ENCODE assay signal across 12 cellular contexts in the genomic region with DNA sequence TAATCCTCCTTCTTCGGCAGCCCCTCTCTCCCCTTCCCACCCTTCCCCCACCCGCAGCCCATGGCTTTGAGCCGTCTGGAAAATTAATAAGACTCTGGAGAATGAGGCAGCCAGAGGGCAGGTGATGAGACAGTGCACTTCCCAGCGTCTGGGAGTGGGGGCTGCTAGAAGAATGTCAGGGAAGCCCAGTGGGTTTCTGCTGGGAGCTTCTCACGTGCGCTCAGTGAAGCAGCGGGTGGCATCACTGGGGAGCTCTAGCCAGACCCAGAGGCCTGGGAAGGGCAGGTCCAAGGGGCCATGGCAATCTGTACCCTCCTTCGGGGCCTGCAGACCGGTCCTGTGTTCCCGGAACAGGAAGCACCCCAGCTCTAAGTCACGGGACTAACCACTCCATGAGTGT.
DNase-seq lines count a peak whose midpoint lies in the region; ATAC-seq, FAIRE-seq and TF ChIP-seq lines count a peak whose summit lies in the region.
"Had no signal": no experiment of that assay in that cellular context is flagged by ENCODE, and none has a peak within 500 bp of the region (broad histone marks: within the 10 kb centered on the region; RNA-seq: fewer than 3 reads in every experiment).

No MANE protein-coding gene starts in this region.

- CTCF ChIA-PET in activated CD4-positive, alpha-beta T cell treated with anti-CD3 and anti-CD28 coated beads for 36 hours (lab: Charles Lee) = interaction anchor here (0.7 to 1.0 kb wide), 2 partner anchors 165 to 232 kb away, joined by 3 to 6 read pairs; no protein-coding TSS in a partner anchor

- H3K27me3 ChIP-seq in hepatocyte = no peaks in the 10 kb centered on the region
- H3K27me3 ChIP-seq: tibial artery had no signal

- TF ChIP-seq CTCF in hepatocyte (IDR thresholded peaks at IDR 0.05; ENCODE audit: poor library complexity) = no peak

- H4K20me1 ChIP-seq in hepatocyte (ENCODE audit: insufficient read depth, poor library complexity, severe bottlenecking) = no peaks in the 10 kb centered on the region

- no peak overlapping the region for H3K4me3 Mint-ChIP-seq in activated CD4-positive, alpha-beta T cell treated with anti-CD3 and anti-CD28 coated beads for 36 hours
- no peak overlapping the region for H3K4me3 Mint-ChIP-seq in activated T-helper 2 cell treated with anti-CD3 and anti-CD28 coated beads, Interferon-gamma antibody, Interleukin-2, Interleukin-4, amounts not matched to agents 10 μg/mL and 5 μg/mL and 100 μg/mL, durations not matched to agents 14 hours and 24 hours and 36 hours (ENCODE audit: low read depth)
- H3K4me3 Mint-ChIP-seq in stimulated activated memory B cell treated with anti-CD40 and anti-IgM and Interleukin-4, amounts not matched to agents 10 μg/mL and 1 μg/mL and 100 μg/mL, for 72 hours = no peak overlapping the region

- peak overlapping the region; percentile 84 for H3K27ac ChIP-seq in hepatocyte
- H3K27ac ChIP-seq: epithelial cell of prostate, tibial artery had no signal

- no peaks in the 10 kb centered on the region for H3K79me2 ChIP-seq in hepatocyte

- H3K4me1 Mint-ChIP-seq in activated CD4-positive, alpha-beta T cell treated with anti-CD3 and anti-CD28 coated beads for 36 hours = peaks cover 53% of the 10 kb centered on the region
- H3K4me1 Mint-ChIP-seq in activated T-helper 2 cell treated with anti-CD3 and anti-CD28 coated beads, Interferon-gamma antibody, Interleukin-2, Interleukin-4, amounts not matched to agents 10 μg/mL and 5 μg/mL and 100 μg/mL, durations not matched to agents 14 hours and 24 hours and 36 hours (ENCODE audit: low read depth) = peaks cover 67% of the 10 kb centered on the region
- peaks cover 23% of the 10 kb centered on the region for H3K4me1 Mint-ChIP-seq in stimulated activated memory B cell treated with anti-CD40 and anti-IgM and Interleukin-4, amounts not matched to agents 10 μg/mL and 1 μg/mL and 100 μg/mL, for 72 hours

- no peaks in the 10 kb centered on the region for H3K9me3 ChIP-seq in hepatocyte (ENCODE audit: low read depth)
- H3K9me3 ChIP-seq: tibial artery had no signal

- DNase-seq in activated CD4-positive, alpha-beta T cell treated with anti-CD3 and anti-CD28 coated beads for 36 hours = no peak
- no peak for DNase-seq in activated CD4-positive, alpha-beta T cell treated with anti-CD3 and anti-CD28 coated beads for 4 hours
- DNase-seq in activated T-helper 2 cell treated with anti-CD3 and anti-CD28 coated beads, Interferon-gamma antibody, Interleukin-2, Interleukin-4, amounts not matched to agents 10 μg/mL and 5 μg/mL and 100 μg/mL, durations not matched to agents 14 hours and 24 hours and 36 hours (ENCODE audit: low spot score) = no peak
- peak; percentile 52 for DNase-seq in hepatocyte (ENCODE audit: low spot score)
- no peak for DNase-seq in NCI-H2196 treated with DMSO at 0.1 percent for 48 hours (lab: John Stamatoyannopoulos, UW; ENCODE audit: unreplicated experiment)
- DNase-seq in GM19239 (ENCODE audit: insufficient read length, low spot score) = no peak
- DNase-seq: 8988T, NCI-H1048, tibial artery had no signal

- no peaks in the 10 kb centered on the region for H3K36me3 ChIP-seq in hepatocyte (replicated peaks; ENCODE audit: insufficient read depth, low read depth)

- H3K4me3 ChIP-seq in hepatocyte = no peak overlapping the region
- H3K4me3 ChIP-seq: tibial artery had no signal

- no peaks in the 10 kb centered on the region for H3K9me2 ChIP-seq in hepatocyte (replicated peaks; ENCODE audit: insufficient read depth)

- H3K36me3 Mint-ChIP-seq in activated CD4-positive, alpha-beta T cell treated with anti-CD3 and anti-CD28 coated beads for 36 hours (ENCODE audit: low read depth) = peaks cover 2% of the 10 kb centered on the region
- H3K36me3 Mint-ChIP-seq in activated T-helper 2 cell treated with anti-CD3 and anti-CD28 coated beads, Interferon-gamma antibody, Interleukin-2, Interleukin-4, amounts not matched to agents 10 μg/mL and 5 μg/mL and 100 μg/mL, durations not matched to agents 14 hours and 24 hours and 36 hours (ENCODE audit: low read depth) = peaks cover 5% of the 10 kb centered on the region
- peaks cover 73% of the 10 kb centered on the region for H3K36me3 Mint-ChIP-seq in stimulated activated memory B cell treated with anti-CD40 and anti-IgM and Interleukin-4, amounts not matched to agents 10 μg/mL and 1 μg/mL and 100 μg/mL, for 72 hours

- peaks cover 4% of the 10 kb centered on the region for H3K27me3 Mint-ChIP-seq in activated CD4-positive, alpha-beta T cell treated with anti-CD3 and anti-CD28 coated beads for 36 hours
- H3K27me3 Mint-ChIP-seq in activated T-helper 2 cell treated with anti-CD3 and anti-CD28 coated beads, Interferon-gamma antibody, Interleukin-2, Interleukin-4, amounts not matched to agents 10 μg/mL and 5 μg/mL and 100 μg/mL, durations not matched to agents 14 hours and 24 hours and 36 hours (ENCODE audit: low read depth) = peaks cover 1% of the 10 kb centered on the region
- no peaks in the 10 kb centered on the region for H3K27me3 Mint-ChIP-seq in stimulated activated memory B cell treated with anti-CD40 and anti-IgM and Interleukin-4, amounts not matched to agents 10 μg/mL and 1 μg/mL and 100 μg/mL, for 72 hours

- FAIRE-seq in GM19239 (lab: Jason Lieb, UNC) = no peak

- peaks cover 27% of the 10 kb centered on the region for H3K4me1 ChIP-seq in hepatocyte (ENCODE audit: insufficient read depth)
- H3K4me1 ChIP-seq: tibial artery had no signal

- POLR2A ChIA-PET in activated CD4-positive, alpha-beta T cell treated with anti-CD3 and anti-CD28 coated beads for 36 hours (lab: Charles Lee) = no interaction called here

- H3K4me2 ChIP-seq in hepatocyte = no peak overlapping the region

- WGBS in hepatocyte (ENCODE audit: low lambda C conversion rate, missing lambda C conversion rate) = 67% methylated on average over 11 of the region's 11 CpGs

- intact Hi-C loops in activated CD4-positive, alpha-beta T cell treated with anti-CD3 and anti-CD28 coated beads for 36 hours (cut with DNase I, micrococcal nuclease) = loop anchor here (1.0 to 10.0 kb wide), 5 partner anchors 21 to 398 kb away; no protein-coding TSS in a partner anchor
- intact Hi-C loops in activated T-helper 2 cell treated with anti-CD3 and anti-CD28 coated beads, Interferon-gamma antibody, Interleukin-2, Interleukin-4, amounts not matched to agents 10 μg/mL and 5 μg/mL and 100 μg/mL, durations not matched to agents 14 hours and 24 hours and 36 hours (cut with micrococcal nuclease) = no loop called here

- ATAC-seq in activated CD4-positive, alpha-beta T cell treated with anti-CD3 and anti-CD28 coated beads for 36 hours = no peak
- ATAC-seq in stimulated activated memory B cell treated with anti-CD40 and anti-IgM and Interleukin-4, amounts not matched to agents 10 μg/mL and 1 μg/mL and 100 μg/mL, for 72 hours = no peak
- no peak for ATAC-seq in GM19035 (IDR thresholded peaks at IDR 0.05; ENCODE audit: unreplicated experiment)

- no peaks in the 10 kb centered on the region for H3K9me3 Mint-ChIP-seq in activated CD4-positive, alpha-beta T cell treated with anti-CD3 and anti-CD28 coated beads for 36 hours (ENCODE audit: low read depth)
- H3K9me3 Mint-ChIP-seq in activated T-helper 2 cell treated with anti-CD3 and anti-CD28 coated beads, Interferon-gamma antibody, Interleukin-2, Interleukin-4, amounts not matched to agents 10 μg/mL and 5 μg/mL and 100 μg/mL, durations not matched to agents 14 hours and 24 hours and 36 hours = no peaks in the 10 kb centered on the region
- no peaks in the 10 kb centered on the region for H3K9me3 Mint-ChIP-seq in stimulated activated memory B cell treated with anti-CD40 and anti-IgM and Interleukin-4, amounts not matched to agents 10 μg/mL and 1 μg/mL and 100 μg/mL, for 72 hours

- peak overlapping the region; percentile 43 for H3K27ac Mint-ChIP-seq in activated CD4-positive, alpha-beta T cell treated with anti-CD3 and anti-CD28 coated beads for 36 hours
- H3K27ac Mint-ChIP-seq in activated T-helper 2 cell treated with anti-CD3 and anti-CD28 coated beads, Interferon-gamma antibody, Interleukin-2, Interleukin-4, amounts not matched to agents 10 μg/mL and 5 μg/mL and 100 μg/mL, durations not matched to agents 14 hours and 24 hours and 36 hours = peak overlapping the region; percentile 91
- peak overlapping the region; percentile 7 for H3K27ac Mint-ChIP-seq in stimulated activated memory B cell treated with anti-CD40 and anti-IgM and Interleukin-4, amounts not matched to agents 10 μg/mL and 1 μg/mL and 100 μg/mL, for 72 hours

- H2AFZ ChIP-seq in hepatocyte = no peak overlapping the region

Comparison
In these comparisons a context has a peak if more than half of its experiments do, and no peak if none do; other contexts are left out.
1. H3K27ac Mint-ChIP-seq: peak in every context shown above with its lines; median percentile 91 in activated T-helper 2 cell treated with anti-CD3 and anti-CD28 coated beads, Interferon-gamma antibody, Interleukin-2, Interleukin-4, amounts not matched to agents 10 μg/mL and 5 μg/mL and 100 μg/mL, durations not matched to agents 14 hours and 24 hours and 36 hours; 43 in activated CD4-positive, alpha-beta T cell treated with anti-CD3 and anti-CD28 coated beads for 36 hours; 7 in stimulated activated memory B cell treated with anti-CD40 and anti-IgM and Interleukin-4, amounts not matched to agents 10 μg/mL and 1 μg/mL and 100 μg/mL, for 72 hours.